In genomic region chr2:78606895-78607294, GRCh38 we compare ENCODE assay signal across 2 cellular contexts.
TF ChIP-seq lines count a peak whose summit lies in the region.

No MANE protein-coding gene starts in this region.

TF ChIP-seq in HepG2, 621 proteins besides CTCF, POLR2A, EP300 and RAD21:
- TF ChIP-seq ZBTB33 (CRISPR knock-in tag; IDR thresholded peaks at IDR 0.05) (no peak), MAFF (IDR thresholded peaks at IDR 0.05; ENCODE audit: low read depth, low read length) (peak; percentile 76), ZNF773 (CRISPR knock-in tag; IDR thresholded peaks at IDR 0.05; ENCODE audit: borderline replicate concordance) (no peak), ZMAT3 (CRISPR knock-in tag; conservative IDR thresholded peaks at IDR 0.05) (no peak), ZFY (CRISPR knock-in tag; IDR thresholded peaks at IDR 0.05) (no peak), MAFK (conservative IDR thresholded peaks at IDR 0.05 in 1 of 2, IDR thresholded peaks at IDR 0.05 in 1 of 2; ENCODE audit: low read length in 2 of 2) (peak; percentile 63 to 77), BRD4 (CRISPR knock-in tag; IDR thresholded peaks at IDR 0.05) (no peak)

TF ChIP-seq in H1, 55 proteins besides CTCF, POLR2A, EP300 and RAD21:
- no peak for TF ChIP-seq TAF7 (optimal IDR thresholded peaks at IDR 0.05; ENCODE audit: borderline replicate concordance, low read depth, low read length)
- TF ChIP-seq CHD1 (IDR thresholded peaks at IDR 0.05; ENCODE audit: low read depth, low read length), result no peak
- no peak for TF ChIP-seq SP1 (IDR thresholded peaks at IDR 0.05; ENCODE audit: low read depth, low read length)
- TF ChIP-seq MAFK (IDR thresholded peaks at IDR 0.05; ENCODE audit: low read depth, low read length), result no peak
- TF ChIP-seq ATF3 (IDR thresholded peaks at IDR 0.05; ENCODE audit: insufficient read depth, low read depth, low read length), result no peak
- no peak for TF ChIP-seq TAF1 (IDR thresholded peaks at IDR 0.05; ENCODE audit: low read depth, low read length)
- TF ChIP-seq RXRA (IDR thresholded peaks at IDR 0.05; ENCODE audit: insufficient read depth, low read depth, low read length), result no peak
- TF ChIP-seq EGR1 (IDR thresholded peaks at IDR 0.05; ENCODE audit: borderline replicate concordance, low read depth, low read length), result no peak
